34 cellular contexts compared by ENCODE assay signal in genomic region chr3:142694225-142694624, GRCh38.
"Had no signal": no experiment of that assay in that cellular context is flagged by ENCODE, and none has a peak within 500 bp of the region (broad histone marks: within the 10 kb centered on the region; RNA-seq: fewer than 3 reads in every experiment).

No MANE protein-coding gene starts in this region.

- H3K4me1 ChIP-seq: adrenal gland, body of pancreas, breast epithelium had no signal

- H3K27me3 ChIP-seq: adrenal gland, body of pancreas, breast epithelium had no signal

- H3K27ac ChIP-seq: adrenal gland, body of pancreas, breast epithelium, RWPE1, VCaP had no signal

- ATAC-seq: activated T-cell treated with anti-CD3 and anti-CD28 coated beads, Interleukin-2, amount 50 U/mL, for 4 hours; body of pancreas; PC-3; Right ventricle myocardium inferior had no signal

- H3K4me3 ChIP-seq: adrenal gland, body of pancreas, breast epithelium, MG63 had no signal

- DNase-seq: activated B cell treated with CpG ODN at 0.5 μM for 24 hours; activated CD4-positive, alpha-beta memory T cell treated with anti-CD3 and anti-CD28 coated beads for 36 hours; activated CD4-positive, alpha-beta T cell treated with anti-CD3 and anti-CD28 coated beads for 4 hours; activated CD4-positive, alpha-beta T cell treated with anti-CD3 and anti-CD28 coated beads, Interleukin-2, amount 50 U/mL, for 1 hour; activated CD4-positive, CD25-positive, alpha-beta regulatory T cell treated with anti-CD3 and anti-CD28 coated beads, Interleukin-2, amount 50 U/mL, for 72 hours; activated CD8-positive, alpha-beta memory T cell treated with anti-CD3 and anti-CD28 coated beads, Interleukin-2, amount 50 U/mL, for 4 hours; activated gamma-delta T cell treated with Interleukin-2 at 50 U/mL for 16 hours; activated naive CD4-positive, alpha-beta T cell treated with anti-CD3 and anti-CD28 coated beads for 36 hours; activated T-cell treated with anti-CD3 and anti-CD28 coated beads for 4 hours; activated T-cell treated with anti-CD3 and anti-CD28 coated beads, Interleukin-2, amount 50 U/mL, for 4 hours; adrenal gland; body of pancreas; caudate nucleus; Karpas-422; MG63; MV-4-11; NCI-H1092; NCI-H1436 treated with DMSO at 0.1 percent for 48 hours; NCI-H1694 treated with DMSO at 0.1 percent for 48 hours; NCI-H2029; NCI-H345; NCI-H524 treated with DMSO at 0.1 percent for 48 hours; NK-92 treated with Interleukin-12 subunit alpha and Interleukin-12 subunit beta, amount 100 ng/mL, for 24 hours; PC-3; SIG-M5; SW 1271; T-helper 1 cell; T-helper 2 cell; T-helper 9 cell had no signal

- H3K9me3 ChIP-seq: adrenal gland, body of pancreas, breast epithelium, MG63 had no signal

- H3K36me3 ChIP-seq: adrenal gland, breast epithelium, MG63 had no signal

- FAIRE-seq: astrocyte had no signal
